ENCODE assay signal across 2 cellular contexts in the genomic region with DNA sequence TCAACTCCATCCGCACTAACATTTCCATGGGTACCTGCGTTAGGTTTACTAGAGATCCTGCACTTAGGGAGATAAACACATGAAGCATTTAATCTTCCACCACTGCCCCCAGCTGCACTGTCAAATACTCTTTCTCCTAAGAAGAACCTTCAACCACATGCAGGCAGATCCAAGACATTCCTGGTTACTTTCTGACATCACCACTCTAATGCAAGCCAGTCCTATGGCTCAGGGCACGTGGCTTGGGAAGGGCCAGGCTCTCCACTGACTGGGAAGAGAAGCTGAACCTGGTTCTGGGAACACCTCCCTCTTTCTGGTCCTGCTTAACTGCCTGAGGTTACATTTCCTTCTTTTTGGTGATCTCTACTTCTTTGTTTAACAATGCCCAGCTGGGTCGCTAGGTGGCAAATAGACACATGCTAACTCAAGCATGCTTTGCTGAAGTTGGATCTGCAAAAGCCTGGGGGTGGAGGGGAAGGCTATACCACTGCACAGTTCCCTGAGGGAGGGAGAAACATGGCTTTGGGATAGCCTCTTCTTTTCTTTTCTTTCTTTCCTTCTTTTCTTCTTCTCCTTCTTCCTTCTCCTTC.
A peak's percentile ranks its signal among the peaks of the same experiment; 100 is the strongest.
TF ChIP-seq lines count a peak whose summit lies in the region.

No MANE protein-coding gene starts in this region.

TF ChIP-seq in HepG2, 621 proteins besides CTCF, POLR2A, EP300 and RAD21:
- peak; percentile 78 for TF ChIP-seq RBM22 (optimal IDR thresholded peaks at IDR 0.05; ENCODE audit: low read length)
- no peak for TF ChIP-seq ZNF382 (CRISPR knock-in tag; IDR thresholded peaks at IDR 0.05; ENCODE audit: borderline replicate concordance)

TF ChIP-seq in H1, 55 proteins besides CTCF, POLR2A, EP300 and RAD21:
- no peak for TF ChIP-seq SIRT6 (IDR thresholded peaks at IDR 0.05; ENCODE audit: low read length)
- no peak for TF ChIP-seq YY1 (IDR thresholded peaks at IDR 0.05; ENCODE audit: low read depth, low read length)
- TF ChIP-seq, protein P1, sequence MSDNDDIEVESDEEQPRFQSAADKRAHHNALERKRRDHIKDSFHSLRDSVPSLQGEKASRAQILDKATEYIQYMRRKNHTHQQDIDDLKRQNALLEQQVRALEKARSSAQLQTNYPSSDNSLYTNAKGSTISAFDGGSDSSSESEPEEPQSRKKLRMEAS (IDR thresholded peaks at IDR 0.05), result no peak
- no peak for TF ChIP-seq EGR1 (IDR thresholded peaks at IDR 0.05; ENCODE audit: borderline replicate concordance, low read depth, low read length)
- TF ChIP-seq, protein P2, sequence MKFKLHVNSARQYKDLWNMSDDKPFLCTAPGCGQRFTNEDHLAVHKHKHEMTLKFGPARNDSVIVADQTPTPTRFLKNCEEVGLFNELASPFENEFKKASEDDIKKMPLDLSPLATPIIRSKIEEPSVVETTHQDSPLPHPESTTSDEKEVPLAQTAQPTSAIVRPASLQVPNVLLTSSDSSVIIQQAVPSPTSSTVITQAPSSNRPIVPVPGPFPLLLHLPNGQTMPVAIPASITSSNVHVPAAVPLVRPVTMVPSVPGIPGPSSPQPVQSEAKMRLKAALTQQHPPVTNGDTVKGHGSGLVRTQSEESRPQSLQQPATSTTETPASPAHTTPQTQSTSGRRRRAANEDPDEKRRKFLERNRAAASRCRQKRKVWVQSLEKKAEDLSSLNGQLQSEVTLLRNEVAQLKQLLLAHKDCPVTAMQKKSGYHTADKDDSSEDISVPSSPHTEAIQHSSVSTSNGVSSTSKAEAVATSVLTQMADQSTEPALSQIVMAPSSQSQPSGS (IDR thresholded peaks at IDR 0.05; ENCODE audit: low read length), result no peak
- TF ChIP-seq BCL11A (IDR thresholded peaks at IDR 0.05; ENCODE audit: low read depth in 2 of 2, low read length in 2 of 2), result no peak
- no peak for TF ChIP-seq KDM1A (IDR thresholded peaks at IDR 0.05; ENCODE audit: borderline replicate concordance, low read length)
- no peak for TF ChIP-seq BACH1 (IDR thresholded peaks at IDR 0.05; ENCODE audit: low read length)
- TF ChIP-seq NRF1 (IDR thresholded peaks at IDR 0.05; ENCODE audit: low read depth, low read length), result no peak
